In the genomic region with DNA sequence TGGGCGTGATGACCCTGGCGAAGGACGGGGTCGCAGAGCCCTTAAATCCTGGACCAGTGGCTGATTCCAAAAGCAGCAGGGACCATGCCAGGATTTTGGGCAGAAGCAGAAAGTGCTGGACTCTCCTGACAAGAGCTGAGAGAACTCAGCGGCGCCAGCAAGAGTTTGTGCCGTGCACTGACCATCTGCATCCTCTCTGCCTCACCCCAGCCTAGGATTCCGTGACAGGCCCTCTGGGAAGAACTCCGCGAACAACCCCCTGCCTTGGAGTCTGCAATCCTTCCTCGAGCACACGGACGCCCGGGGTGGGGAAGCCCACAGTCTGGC, we compare ENCODE assay signal across 8 cellular contexts. TPM values are rescaled to one million over a fixed set of nuclear protein-coding genes. Genes with fewer than 3 reads are reported as not detected.
DNase-seq lines count a peak whose midpoint lies in the region; ATAC-seq and TF ChIP-seq lines count a peak whose summit lies in the region.

No MANE protein-coding gene starts in this region.

- H3K9me3 ChIP-seq in WERI-Rb-1 (ENCODE audit: severe bottlenecking) = peaks cover 5% of the 10 kb centered on the region

- ATAC-seq in left cardiac atrium = peak; percentile 33 to 58
- ATAC-seq in GM21825 (IDR thresholded peaks at IDR 0.05; ENCODE audit: unreplicated experiment) = no peak
- no peak for ATAC-seq in HG02798 (IDR thresholded peaks at IDR 0.05; ENCODE audit: poor library complexity, unreplicated experiment)

- H3K27ac ChIP-seq in WERI-Rb-1 = peak overlapping the region; percentile 92

- H3K4me3 ChIP-seq in GM12865 (ENCODE audit: low read depth, low read length) (peak overlapping the region; percentile 56), WERI-Rb-1 (ENCODE audit: low read depth, low read length) (peak overlapping the region; percentile 83), skeletal muscle cell (ENCODE audit: low read depth, low read length) (peak overlapping the region; percentile 100)

- no peak for DNase-seq in GM12865 (ENCODE audit: low read depth)
- DNase-seq in WERI-Rb-1 = peak; percentile 41
- no peak for DNase-seq in left cardiac atrium
- DNase-seq in skeletal muscle cell (ENCODE audit: low read depth) = no peak
- DNase-seq in iPS-NIHi11 (ENCODE audit: low spot score) = no peak
- DNase-seq in NCI-H2081 (lab: John Stamatoyannopoulos, UW) = no peak

- TF ChIP-seq CTCF in GM12865 (IDR thresholded peaks at IDR 0.05; ENCODE audit: insufficient read depth, low read depth, low read length, missing control alignments) (no peak), WERI-Rb-1 (IDR thresholded peaks at IDR 0.05; ENCODE audit: low read depth, low read length) (0 out of 2 replicates have a peak, but pooled peaks have one; percentile 7)

- intact Hi-C loops in left cardiac atrium (cut with DNase I) = no loop called here

- H3K27me3 ChIP-seq in WERI-Rb-1 (ENCODE audit: insufficient read depth, low read depth, severe bottlenecking) = no peaks in the 10 kb centered on the region

- peaks cover 27% of the 10 kb centered on the region for H3K36me3 ChIP-seq in WERI-Rb-1

RNA-seq across cellular contexts. Expression of a gene that starts 0.6 kb away (rescaled TPM):
- 100 to 1,000 TPM; 422 to 434 TPM for total RNA-seq in left cardiac atrium

RNA-seq across cellular contexts. Expression of a gene that starts 22.5 kb away (rescaled TPM):
- 100 to 1,000 TPM; 314 to 337 TPM for total RNA-seq in left cardiac atrium

RNA-seq across cellular contexts. Expression of a gene that starts 23.6 kb away (rescaled TPM):
- total RNA-seq in left cardiac atrium = 10 to 100 TPM; 60.1 to 61.7 TPM

RNA-seq across cellular contexts. Expression of a gene that starts 33.5 kb away (rescaled TPM):
- not detected for total RNA-seq in left cardiac atrium

RNA-seq across cellular contexts. Expression of a gene that starts 44.4 kb away (rescaled TPM):
- not detected for total RNA-seq in left cardiac atrium

Comparison
In these comparisons a context has a peak if more than half of its experiments do, and no peak if none do; other contexts are left out.
1. ATAC-seq: peak in left cardiac atrium (2 of 2); none in GM21825 (single experiment) and HG02798 (single experiment).
2. Peak in every context shown above with its lines, with median percentiles within 50 percentile points of each other: H3K4me3 ChIP-seq.